ENCODE assay signal across 11 cellular contexts in genomic region chr1:91751281-91751680, GRCh38.
A peak's percentile ranks its signal among the peaks of the same experiment; 100 is the strongest.
DNase-seq lines count a peak whose midpoint lies in the region; ATAC-seq and TF ChIP-seq lines count a peak whose summit lies in the region.
"Had no signal": no experiment of that assay in that cellular context is flagged by ENCODE, and none has a peak within 500 bp of the region (broad histone marks: within the 10 kb centered on the region; RNA-seq: fewer than 3 reads in every experiment).

No MANE protein-coding gene starts in this region.

- H3K36me3 ChIP-seq in right lobe of liver: no peaks in the 10 kb centered on the region

- TF ChIP-seq POLR2A in right lobe of liver (IDR thresholded peaks at IDR 0.05): no peak

- peaks cover 17% of the 10 kb centered on the region for H3K9me3 Mint-ChIP-seq in activated T-helper 2 cell treated with anti-CD3 and anti-CD28 coated beads, Interferon-gamma antibody, Interleukin-2, Interleukin-4, amounts not matched to agents 10 μg/mL and 5 μg/mL and 100 μg/mL, durations not matched to agents 14 hours and 24 hours and 36 hours
- no peaks in the 10 kb centered on the region for H3K9me3 Mint-ChIP-seq in endothelial cell (ENCODE audit: unreplicated experiment)
- H3K9me3 Mint-ChIP-seq: effector memory CD8-positive, alpha-beta T cell had no signal

- H3K4me1 ChIP-seq in right lobe of liver: peaks cover 0 to 34% (median 16%) of the 10 kb centered on the region in 4 donors

- WGBS in right lobe of liver (ENCODE audit: insufficient coverage, low coverage, low lambda C conversion rate, missing lambda C conversion rate): 21% methylated on average over 3 of the region's 3 CpGs

- H3K27me3 ChIP-seq in dorsolateral prefrontal cortex: no peaks in the 10 kb centered on the region
- H3K27me3 ChIP-seq in right lobe of liver: no peaks in the 10 kb centered on the region

- TF ChIP-seq CTCF in dorsolateral prefrontal cortex (IDR thresholded peaks at IDR 0.05 in 54 of 56, conservative IDR thresholded peaks at IDR 0.05 in 2 of 56; ENCODE audit: low read depth in 1 of 56, partially characterized antibody in 56 of 56) (peak in 1 of 56 donors; percentile 18), right lobe of liver (IDR thresholded peaks at IDR 0.05) (no peak), endothelial cell (IDR thresholded peaks at IDR 0.05; ENCODE audit: unreplicated experiment) (no peak)

- H3K27ac Mint-ChIP-seq in activated T-helper 2 cell treated with anti-CD3 and anti-CD28 coated beads, Interferon-gamma antibody, Interleukin-2, Interleukin-4, amounts not matched to agents 10 μg/mL and 5 μg/mL and 100 μg/mL, durations not matched to agents 14 hours and 24 hours and 36 hours: no peak overlapping the region
- no peak overlapping the region for H3K27ac Mint-ChIP-seq in endothelial cell (ENCODE audit: unreplicated experiment)

- H3K4me1 Mint-ChIP-seq in activated T-helper 2 cell treated with anti-CD3 and anti-CD28 coated beads, Interferon-gamma antibody, Interleukin-2, Interleukin-4, amounts not matched to agents 10 μg/mL and 5 μg/mL and 100 μg/mL, durations not matched to agents 14 hours and 24 hours and 36 hours (ENCODE audit: low read depth): peaks cover 71% of the 10 kb centered on the region
- no peaks in the 10 kb centered on the region for H3K4me1 Mint-ChIP-seq in endothelial cell (ENCODE audit: unreplicated experiment)

- no peaks in the 10 kb centered on the region for H3K27me3 Mint-ChIP-seq in activated T-helper 2 cell treated with anti-CD3 and anti-CD28 coated beads, Interferon-gamma antibody, Interleukin-2, Interleukin-4, amounts not matched to agents 10 μg/mL and 5 μg/mL and 100 μg/mL, durations not matched to agents 14 hours and 24 hours and 36 hours (ENCODE audit: low read depth)
- H3K27me3 Mint-ChIP-seq in endothelial cell (ENCODE audit: unreplicated experiment): no peaks in the 10 kb centered on the region
- H3K27me3 Mint-ChIP-seq: effector memory CD8-positive, alpha-beta T cell had no signal

- ATAC-seq in right lobe of liver (peak; percentile 71 to 91 (median 81)), GM18511 (IDR thresholded peaks at IDR 0.05; ENCODE audit: unreplicated experiment) (no peak)
- ATAC-seq: effector memory CD8-positive, alpha-beta T cell had no signal

- H3K4me3 ChIP-seq in dorsolateral prefrontal cortex: peak overlapping the region in 1 of 59 donors; percentile 1
- H3K4me3 ChIP-seq in right lobe of liver: no peak overlapping the region

- no peak overlapping the region for H3K4me3 Mint-ChIP-seq in activated T-helper 2 cell treated with anti-CD3 and anti-CD28 coated beads, Interferon-gamma antibody, Interleukin-2, Interleukin-4, amounts not matched to agents 10 μg/mL and 5 μg/mL and 100 μg/mL, durations not matched to agents 14 hours and 24 hours and 36 hours (ENCODE audit: low read depth)
- H3K4me3 Mint-ChIP-seq in endothelial cell (ENCODE audit: unreplicated experiment): no peak overlapping the region

- DNase-seq in NCI-H1092 treated with DMSO at 0.1 percent for 48 hours (lab: John Stamatoyannopoulos, UW) (peak; percentile 27), dorsolateral prefrontal cortex (no peak), right lobe of liver (peak in 2 of 3 donors; percentile 60 to 71), superior temporal gyrus (ENCODE audit: extremely low spot score) (peak; percentile 75), HuH-7 (ENCODE audit: low spot score) (no peak), endothelial cell (ENCODE audit: low spot score) (no peak)
- no peak for DNase-seq in activated T-helper 2 cell treated with anti-CD3 and anti-CD28 coated beads, Interferon-gamma antibody, Interleukin-2, Interleukin-4, amounts not matched to agents 10 μg/mL and 5 μg/mL and 100 μg/mL, durations not matched to agents 14 hours and 24 hours and 36 hours (ENCODE audit: low spot score)
- DNase-seq: DMS79; effector memory CD8-positive, alpha-beta T cell; stimulated activated CD4-positive, alpha-beta T cell treated with anti-CD3 and anti-CD28 coated beads, Interleukin-1b, Interleukin-23, amount 100 ng/mL, for 48 hours had no signal

- peak overlapping the region in 43 of 59 donors; percentile 5 to 81 (median 52) for H3K27ac ChIP-seq in dorsolateral prefrontal cortex
- H3K27ac ChIP-seq in right lobe of liver: peak overlapping the region; percentile 71 to 93 (median 91)

- intact Hi-C loops in dorsolateral prefrontal cortex (cut with DNase I): no loop called here
- intact Hi-C loops in right lobe of liver (cut with DNase I): no loop called here
- intact Hi-C loops in activated T-helper 2 cell treated with anti-CD3 and anti-CD28 coated beads, Interferon-gamma antibody, Interleukin-2, Interleukin-4, amounts not matched to agents 10 μg/mL and 5 μg/mL and 100 μg/mL, durations not matched to agents 14 hours and 24 hours and 36 hours (cut with micrococcal nuclease): loop anchor here (5.0 to 10.0 kb wide), 2 partner anchors 159 to 834 kb away; no protein-coding TSS in a partner anchor

- no peaks in the 10 kb centered on the region for H3K9me3 ChIP-seq in right lobe of liver

- peaks cover 46% of the 10 kb centered on the region for H3K36me3 Mint-ChIP-seq in activated T-helper 2 cell treated with anti-CD3 and anti-CD28 coated beads, Interferon-gamma antibody, Interleukin-2, Interleukin-4, amounts not matched to agents 10 μg/mL and 5 μg/mL and 100 μg/mL, durations not matched to agents 14 hours and 24 hours and 36 hours (ENCODE audit: low read depth)
- H3K36me3 Mint-ChIP-seq in endothelial cell (ENCODE audit: low read depth, unreplicated experiment): peaks cover 35% of the 10 kb centered on the region

Comparison
In these comparisons a context has a peak if more than half of its experiments do, and no peak if none do; other contexts are left out.
1. DNase-seq: peak in NCI-H1092 treated with DMSO at 0.1 percent for 48 hours (single experiment), right lobe of liver (2 of 3) and superior temporal gyrus (single experiment); none in dorsolateral prefrontal cortex (0 of 10), activated T-helper 2 cell treated with anti-CD3 and anti-CD28 coated beads, Interferon-gamma antibody, Interleukin-2, Interleukin-4, amounts not matched to agents 10 μg/mL and 5 μg/mL and 100 μg/mL, durations not matched to agents 14 hours and 24 hours and 36 hours (single experiment), HuH-7 (single experiment) and endothelial cell (single experiment).